In the genomic region with DNA sequence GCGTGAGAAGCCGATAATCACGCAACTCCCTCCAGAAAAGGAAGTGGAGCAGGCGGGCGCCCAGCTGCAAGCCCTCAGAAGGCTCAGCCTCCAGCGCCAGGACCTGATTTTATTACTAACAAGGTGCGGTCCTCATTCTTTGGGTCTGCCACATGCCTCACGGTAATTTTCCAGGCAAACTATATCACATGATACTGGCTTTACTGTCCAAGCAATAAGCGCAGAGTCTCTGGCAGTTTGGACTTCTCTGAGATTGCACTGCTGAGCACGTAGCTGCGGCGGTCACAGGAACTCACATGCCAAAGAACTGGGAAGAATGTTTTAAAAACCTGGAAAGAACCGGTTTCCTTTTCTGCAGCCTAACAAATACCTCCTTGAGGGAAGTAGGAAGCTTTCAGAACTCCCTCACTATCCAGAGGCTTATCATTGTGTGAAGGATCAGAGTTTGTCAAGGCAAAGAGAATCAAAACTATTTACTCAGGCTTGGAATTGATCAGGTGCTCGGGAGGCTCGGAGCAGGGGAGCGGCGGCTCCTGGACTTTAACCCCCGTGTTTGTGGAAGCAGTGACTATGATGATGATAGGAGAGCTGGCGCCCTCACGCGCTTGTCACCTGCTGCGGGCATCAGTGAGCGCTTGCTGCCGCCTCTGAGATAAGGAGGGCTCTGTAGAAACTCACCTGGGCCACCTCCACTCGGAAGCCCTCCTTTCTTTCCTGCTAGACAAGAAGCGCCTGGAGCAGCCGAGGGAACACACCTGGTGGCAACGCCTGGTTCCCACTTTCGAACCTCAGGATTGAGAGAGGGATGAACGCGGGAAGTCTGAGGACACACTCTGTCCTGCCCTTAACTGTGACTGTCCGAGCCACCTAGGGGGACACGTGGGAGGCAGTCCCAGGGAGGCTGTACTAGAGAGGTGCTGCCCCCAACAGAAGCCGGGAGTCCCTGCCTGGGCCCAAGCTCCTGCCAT, we compare ENCODE assay signal across 9 cellular contexts. TPM values are rescaled to one million over a fixed set of nuclear protein-coding genes. Genes with fewer than 3 reads are reported as not detected.
DNase-seq lines count a peak whose midpoint lies in the region; ATAC-seq, FAIRE-seq and TF ChIP-seq lines count a peak whose summit lies in the region.
"Had no signal": no experiment of that assay in that cellular context is flagged by ENCODE, and none has a peak within 500 bp of the region (broad histone marks: within the 10 kb centered on the region; RNA-seq: fewer than 3 reads in every experiment).

No MANE protein-coding gene starts in this region.

- 29% methylated on average over 34 of the region's 34 CpGs for WGBS in liver
- 32 to 39% methylated on average over 19 to 34 of the region's 34 CpGs for WGBS in thyroid gland, 2 donors

- intact Hi-C loops in thyroid gland (cut with DNase I), result no loop called here

- ATAC-seq in HG02840 (IDR thresholded peaks at IDR 0.05; ENCODE audit: low FRiP score, unreplicated experiment), result no peak
- ATAC-seq in GM21515 (IDR thresholded peaks at IDR 0.05; ENCODE audit: unreplicated experiment), result no peak
- no peak for ATAC-seq in HG02588 (IDR thresholded peaks at IDR 0.05; ENCODE audit: unreplicated experiment)

- H3K9ac ChIP-seq in liver (ENCODE audit: low read depth in 1 of 2, low read length in 2 of 2), result peak overlapping the region in 1 of 2 donors; percentile 49
- H3K9ac ChIP-seq: BLaER1 had no signal

- DNase-seq in NCI-H82 (lab: John Stamatoyannopoulos, UW) (peak; percentile 30), NCI-H82 treated with DMSO at 0.1 percent for 48 hours (lab: John Stamatoyannopoulos, UW; ENCODE audit: unreplicated experiment) (no peak), bronchial epithelial cell (ENCODE audit: low read depth) (peak; percentile 60), thyroid gland (peak; percentile 62 to 74)

- TF ChIP-seq POLR2A in thyroid gland (IDR thresholded peaks at IDR 0.05), result peak in 1 of 2 donors; percentile 37

- no peaks in the 10 kb centered on the region for H3K27me3 ChIP-seq in bronchial epithelial cell (ENCODE audit: control insufficient read depth, insufficient read depth, low read length)
- no peaks in the 10 kb centered on the region for H3K27me3 ChIP-seq in liver (ENCODE audit: control insufficient read depth in 4 of 4, insufficient read depth in 4 of 4, low read length in 3 of 4)
- H3K27me3 ChIP-seq in thyroid gland, result no peaks in the 10 kb centered on the region
- H3K27me3 ChIP-seq: BLaER1 had no signal

- H3K36me3 ChIP-seq in bronchial epithelial cell (ENCODE audit: control insufficient read depth, insufficient read depth, low read length) (no peaks in the 10 kb centered on the region), liver (ENCODE audit: control insufficient read depth in 4 of 4, insufficient read depth in 3 of 4, low read depth in 1 of 4, low read length in 3 of 4) (no peaks in the 10 kb centered on the region), thyroid gland (no peaks in the 10 kb centered on the region)
- H3K36me3 ChIP-seq: BLaER1 had no signal

- peak; percentile 44 to 67 for TF ChIP-seq RAD21 in liver (IDR thresholded peaks at IDR 0.05)

- H3K4me3 ChIP-seq in bronchial epithelial cell (ENCODE audit: low read depth, low read length) (peak overlapping the region; percentile 9), liver (ENCODE audit: low read depth in 1 of 3, low read length in 3 of 3) (peak overlapping the region in 2 of 3 donors; percentile 20 to 30), thyroid gland (replicated peaks in 1 of 3) (no peak overlapping the region)
- H3K4me3 ChIP-seq: BLaER1 had no signal

- H3K27ac ChIP-seq in liver (ENCODE audit: low read depth in 1 of 2, low read length in 2 of 2) (peak overlapping the region; percentile 49 to 84), thyroid gland (peak overlapping the region; percentile 47 to 72 (median 55))
- H3K27ac ChIP-seq: BLaER1 had no signal

- no peak for TF ChIP-seq CTCF in bronchial epithelial cell (IDR thresholded peaks at IDR 0.05; ENCODE audit: insufficient read depth, low read length, severe bottlenecking)
- no peak for TF ChIP-seq CTCF in liver (IDR thresholded peaks at IDR 0.05; ENCODE audit: low read depth, low read length, missing input control)
- TF ChIP-seq CTCF in thyroid gland (IDR thresholded peaks at IDR 0.05), result peak in 1 of 6 experiments; percentile 16

- no peak for FAIRE-seq in bronchial epithelial cell (lab: Jason Lieb, UNC)

- H3K4me1 ChIP-seq in liver (ENCODE audit: control insufficient read depth in 4 of 4, insufficient read depth in 4 of 4, low read length in 3 of 4), result peaks cover 0 to 11% (median 8%) of the 10 kb centered on the region in 4 donors
- peaks cover 5 to 11% of the 10 kb centered on the region in 2 donors for H3K4me1 ChIP-seq in thyroid gland
- H3K4me1 ChIP-seq: BLaER1 had no signal

- H3K9me3 ChIP-seq in liver (ENCODE audit: control insufficient read depth in 4 of 4, low read length in 3 of 4) (peaks cover under 1 to 7% (median 2%) of the 10 kb centered on the region in 4 donors), thyroid gland (no peaks in the 10 kb centered on the region)

TF ChIP-seq in liver, 16 proteins besides CTCF, POLR2A, EP300 and RAD21:
- peak; percentile 56 to 71 for TF ChIP-seq RXRA (IDR thresholded peaks at IDR 0.05)
- TF ChIP-seq FOXA2 (IDR thresholded peaks at IDR 0.05), result peak; percentile 65
- TF ChIP-seq HNF4A (conservative IDR thresholded peaks at IDR 0.05), result peak; percentile 96 to 97
- TF ChIP-seq, protein P1, sequence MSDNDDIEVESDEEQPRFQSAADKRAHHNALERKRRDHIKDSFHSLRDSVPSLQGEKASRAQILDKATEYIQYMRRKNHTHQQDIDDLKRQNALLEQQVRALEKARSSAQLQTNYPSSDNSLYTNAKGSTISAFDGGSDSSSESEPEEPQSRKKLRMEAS (IDR thresholded peaks at IDR 0.05), result peak; percentile 59
- TF ChIP-seq, protein P2, sequence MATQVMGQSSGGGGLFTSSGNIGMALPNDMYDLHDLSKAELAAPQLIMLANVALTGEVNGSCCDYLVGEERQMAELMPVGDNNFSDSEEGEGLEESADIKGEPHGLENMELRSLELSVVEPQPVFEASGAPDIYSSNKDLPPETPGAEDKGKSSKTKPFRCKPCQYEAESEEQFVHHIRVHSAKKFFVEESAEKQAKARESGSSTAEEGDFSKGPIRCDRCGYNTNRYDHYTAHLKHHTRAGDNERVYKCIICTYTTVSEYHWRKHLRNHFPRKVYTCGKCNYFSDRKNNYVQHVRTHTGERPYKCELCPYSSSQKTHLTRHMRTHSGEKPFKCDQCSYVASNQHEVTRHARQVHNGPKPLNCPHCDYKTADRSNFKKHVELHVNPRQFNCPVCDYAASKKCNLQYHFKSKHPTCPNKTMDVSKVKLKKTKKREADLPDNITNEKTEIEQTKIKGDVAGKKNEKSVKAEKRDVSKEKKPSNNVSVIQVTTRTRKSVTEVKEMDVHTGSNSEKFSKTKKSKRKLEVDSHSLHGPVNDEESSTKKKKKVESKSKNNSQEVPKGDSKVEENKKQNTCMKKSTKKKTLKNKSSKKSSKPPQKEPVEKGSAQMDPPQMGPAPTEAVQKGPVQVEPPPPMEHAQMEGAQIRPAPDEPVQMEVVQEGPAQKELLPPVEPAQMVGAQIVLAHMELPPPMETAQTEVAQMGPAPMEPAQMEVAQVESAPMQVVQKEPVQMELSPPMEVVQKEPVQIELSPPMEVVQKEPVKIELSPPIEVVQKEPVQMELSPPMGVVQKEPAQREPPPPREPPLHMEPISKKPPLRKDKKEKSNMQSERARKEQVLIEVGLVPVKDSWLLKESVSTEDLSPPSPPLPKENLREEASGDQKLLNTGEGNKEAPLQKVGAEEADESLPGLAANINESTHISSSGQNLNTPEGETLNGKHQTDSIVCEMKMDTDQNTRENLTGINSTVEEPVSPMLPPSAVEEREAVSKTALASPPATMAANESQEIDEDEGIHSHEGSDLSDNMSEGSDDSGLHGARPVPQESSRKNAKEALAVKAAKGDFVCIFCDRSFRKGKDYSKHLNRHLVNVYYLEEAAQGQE (IDR thresholded peaks at IDR 0.05), result peak; percentile 86
- peak; percentile 55 for TF ChIP-seq YY1 (IDR thresholded peaks at IDR 0.05)
- peak; percentile 84 for TF ChIP-seq TAF1 (conservative IDR thresholded peaks at IDR 0.05)
- TF ChIP-seq, protein P3, sequence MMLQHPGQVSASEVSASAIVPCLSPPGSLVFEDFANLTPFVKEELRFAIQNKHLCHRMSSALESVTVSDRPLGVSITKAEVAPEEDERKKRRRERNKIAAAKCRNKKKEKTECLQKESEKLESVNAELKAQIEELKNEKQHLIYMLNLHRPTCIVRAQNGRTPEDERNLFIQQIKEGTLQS (IDR thresholded peaks at IDR 0.05), result no peak
- TF ChIP-seq GABPA (IDR thresholded peaks at IDR 0.05 in 1 of 2, conservative IDR thresholded peaks at IDR 0.05 in 1 of 2), result no peak
- TF ChIP-seq FOXA1 (IDR thresholded peaks at IDR 0.05), result peak; percentile 56
- TF ChIP-seq EGR1 (IDR thresholded peaks at IDR 0.05; ENCODE audit: low read depth in 2 of 2), result no peak
- TF ChIP-seq, protein P4, sequence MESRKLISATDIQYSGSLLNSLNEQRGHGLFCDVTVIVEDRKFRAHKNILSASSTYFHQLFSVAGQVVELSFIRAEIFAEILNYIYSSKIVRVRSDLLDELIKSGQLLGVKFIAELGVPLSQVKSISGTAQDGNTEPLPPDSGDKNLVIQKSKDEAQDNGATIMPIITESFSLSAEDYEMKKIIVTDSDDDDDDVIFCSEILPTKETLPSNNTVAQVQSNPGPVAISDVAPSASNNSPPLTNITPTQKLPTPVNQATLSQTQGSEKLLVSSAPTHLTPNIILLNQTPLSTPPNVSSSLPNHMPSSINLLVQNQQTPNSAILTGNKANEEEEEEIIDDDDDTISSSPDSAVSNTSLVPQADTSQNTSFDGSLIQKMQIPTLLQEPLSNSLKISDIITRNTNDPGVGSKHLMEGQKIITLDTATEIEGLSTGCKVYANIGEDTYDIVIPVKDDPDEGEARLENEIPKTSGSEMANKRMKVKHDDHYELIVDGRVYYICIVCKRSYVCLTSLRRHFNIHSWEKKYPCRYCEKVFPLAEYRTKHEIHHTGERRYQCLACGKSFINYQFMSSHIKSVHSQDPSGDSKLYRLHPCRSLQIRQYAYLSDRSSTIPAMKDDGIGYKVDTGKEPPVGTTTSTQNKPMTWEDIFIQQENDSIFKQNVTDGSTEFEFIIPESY (IDR thresholded peaks at IDR 0.05), result no peak
- no peak for TF ChIP-seq NR2F2 (IDR thresholded peaks at IDR 0.05)
- peak; percentile 98 for TF ChIP-seq SP1 (IDR thresholded peaks at IDR 0.05)
- peak; percentile 57 to 77 for TF ChIP-seq JUND (IDR thresholded peaks at IDR 0.05)
- TF ChIP-seq HNF4G (IDR thresholded peaks at IDR 0.05), result peak; percentile 92

RNA-seq across cellular contexts. Expression of a gene that starts 27.2 kb away (rescaled TPM):
- total RNA-seq in bronchial epithelial cell (7.4 and 8.2 TPM in 2 replicates), liver (1 to 10 TPM; 3.5 to 8.9 TPM), thyroid gland (10 to 100 TPM; 11.3 to 22.7 (median 13.5) TPM)
- 1 to 10 TPM; 2.4 to 3.0 TPM for polyA plus RNA-seq in liver

Comparison
In these comparisons a context has a peak if more than half of its experiments do, and no peak if none do; other contexts are left out.
1. H3K4me3 ChIP-seq: peak in bronchial epithelial cell (single experiment) and liver (2 of 3); none in thyroid gland (0 of 3).